In the genomic region with DNA sequence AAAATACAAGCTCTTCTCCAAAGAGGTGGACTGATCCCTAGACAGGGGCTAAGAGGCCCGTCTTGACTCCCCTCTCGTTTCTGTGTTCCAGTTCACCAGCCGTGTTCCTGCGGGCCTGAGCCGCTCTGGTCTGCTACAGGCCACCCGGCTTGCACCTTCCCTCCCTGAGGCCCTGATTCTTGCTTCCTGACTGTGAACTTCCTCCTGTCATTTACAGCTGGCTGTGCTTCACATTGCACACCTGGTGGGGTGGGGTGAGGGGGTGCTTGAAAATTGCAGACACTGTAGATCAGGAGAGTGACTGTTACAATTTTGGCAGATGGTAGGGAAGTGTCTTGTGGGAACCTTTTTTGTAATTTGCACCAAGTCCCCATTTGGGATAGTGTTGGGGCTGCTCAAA, we compare ENCODE assay signal across 23 cellular contexts.
A peak's percentile ranks its signal among the peaks of the same experiment; 100 is the strongest.
DNase-seq lines count a peak whose midpoint lies in the region; ATAC-seq and TF ChIP-seq lines count a peak whose summit lies in the region.
"Had no signal": no experiment of that assay in that cellular context is flagged by ENCODE, and none has a peak within 500 bp of the region (broad histone marks: within the 10 kb centered on the region; RNA-seq: fewer than 3 reads in every experiment).

No MANE protein-coding gene starts in this region.

- TF ChIP-seq CTCF in SU-DHL-6 (IDR thresholded peaks at IDR 0.05; ENCODE audit: insufficient read depth, low read length, poor library complexity, severe bottlenecking): no peak

- H3K9me3 ChIP-seq in BLaER1 treated with 17β-estradiol and CSF1 and Interleukin-3, amounts not matched to agents 10 nM and 100 nM (replicated peaks in 1 of 11): peaks cover 19 to 37% (median 31%) of the 10 kb centered on the region in 11 experiments
- peaks cover 6% of the 10 kb centered on the region; the same call in 1 of the 2 replicates for H3K9me3 ChIP-seq in SU-DHL-6 (ENCODE audit: insufficient read depth, low read length)
- H3K9me3 ChIP-seq: BE2C had no signal

- peaks cover 9% of the 10 kb centered on the region for H3F3A ChIP-seq in SU-DHL-6 (ENCODE audit: insufficient read depth)

- H3K36me3 ChIP-seq in BLaER1 treated with 17β-estradiol and CSF1 and Interleukin-3, amounts not matched to agents 10 nM and 100 nM: no peaks in the 10 kb centered on the region
- no peaks in the 10 kb centered on the region; the same call in 1 of the 2 replicates for H3K36me3 ChIP-seq in SU-DHL-6 (ENCODE audit: low read length)
- H3K36me3 ChIP-seq: BE2C had no signal

- H3K4me1 ChIP-seq in BLaER1 treated with 17β-estradiol and CSF1 and Interleukin-3, amounts not matched to agents 10 nM and 100 nM: peaks cover 0 to 81% (median 50%) of the 10 kb centered on the region in 10 experiments; a peak in 15 of 20 replicates
- H3K4me1 ChIP-seq: A549, BE2C had no signal

- peak overlapping the region in 5 of 6 donors; percentile 46 to 85 (median 75) for H3K27ac Mint-ChIP-seq in naive B cell
- H3K27ac Mint-ChIP-seq: CD4-positive, alpha-beta T cell had no signal

- H3K4me3 Mint-ChIP-seq in naive B cell: peak overlapping the region in 6 of 8 donors; percentile 9 to 65 (median 22)
- H3K4me3 Mint-ChIP-seq: CD4-positive, alpha-beta T cell had no signal

- H3K27ac ChIP-seq in BLaER1 treated with 17β-estradiol and CSF1 and Interleukin-3, amounts not matched to agents 10 nM and 100 nM: no peak overlapping the region
- peak overlapping the region; percentile 61 for H3K27ac ChIP-seq in SU-DHL-6 (ENCODE audit: low read depth, low read length)
- H3K27ac ChIP-seq: A549, HL-60 had no signal

- peaks cover 0 to 1% (median under 1%) of the 10 kb centered on the region in 3 donors for H3K27me3 Mint-ChIP-seq in naive B cell

- H3K9me3 Mint-ChIP-seq in naive B cell: peaks cover 0 to 5% (median 0%) of the 10 kb centered on the region in 7 donors
- H3K9me3 Mint-ChIP-seq: CD4-positive, alpha-beta T cell had no signal

- H3K36me3 Mint-ChIP-seq in naive B cell: no peaks in the 10 kb centered on the region

- no peak overlapping the region for H3K4me3 ChIP-seq in BLaER1 treated with 17β-estradiol and CSF1 and Interleukin-3, amounts not matched to agents 10 nM and 100 nM
- no peak overlapping the region for H3K4me3 ChIP-seq in SU-DHL-6 (ENCODE audit: insufficient read depth, low read length, poor library complexity, severe bottlenecking)
- H3K4me3 ChIP-seq: A549, GM12878, K562 had no signal

- H3K9me2 ChIP-seq in SU-DHL-6 (replicated peaks; ENCODE audit: insufficient read depth, low read length): no peaks in the 10 kb centered on the region

- H3K79me2 ChIP-seq in SU-DHL-6 (ENCODE audit: insufficient read depth, low read length): no peaks in the 10 kb centered on the region

- H3K4me2 ChIP-seq in BLaER1 treated with 17β-estradiol and CSF1 and Interleukin-3, amounts not matched to agents 10 nM and 100 nM: peak overlapping the region in 8 of 11 experiments; percentile 22 to 67 (median 56); a peak in 14 of 22 replicates
- H3K4me2 ChIP-seq in SU-DHL-6 (ENCODE audit: low read depth, low read length, poor library complexity, severe bottlenecking): peak overlapping the region; percentile 38
- H3K4me2 ChIP-seq: A549 had no signal

- DNase-seq in naive B cell (no peak), DMS79 treated with DMSO at 0.1 percent for 48 hours (lab: John Stamatoyannopoulos, UW) (no peak)
- DNase-seq: BE2C; CD4-positive, alpha-beta T cell; COR-L47; DMS79; MM.1S; NCI-H1092; NCI-H1436; NCI-H1930; NCI-H524; NCI-H82; Right ventricle myocardium superior had no signal

- ATAC-seq in HG03432 (IDR thresholded peaks at IDR 0.05; ENCODE audit: unreplicated experiment): peak; percentile 58
- ATAC-seq in naive B cell (ENCODE audit: low read depth in 2 of 2): peak in 1 of 2 donors; percentile 21
- ATAC-seq in GM19397 (IDR thresholded peaks at IDR 0.05; ENCODE audit: unreplicated experiment): no peak
- no peak for ATAC-seq in HG03095 (IDR thresholded peaks at IDR 0.05; ENCODE audit: unreplicated experiment)
- ATAC-seq: A549, GM12878, HepG2, K562 had no signal

- H2AFZ ChIP-seq in SU-DHL-6 (ENCODE audit: low read depth, low read length, severe bottlenecking): peak overlapping the region; percentile 15

- H3K4me1 Mint-ChIP-seq in naive B cell: peaks cover 18 to 37% (median 25%) of the 10 kb centered on the region in 3 donors

- H3K27me3 ChIP-seq in BLaER1 treated with 17β-estradiol and CSF1 and Interleukin-3, amounts not matched to agents 10 nM and 100 nM: no peaks in the 10 kb centered on the region
- no peaks in the 10 kb centered on the region for H3K27me3 ChIP-seq in SU-DHL-6 (ENCODE audit: low read length)
- H3K27me3 ChIP-seq: BE2C had no signal

- H4K20me1 ChIP-seq in BLaER1 treated with 17β-estradiol and CSF1 and Interleukin-3, amounts not matched to agents 10 nM and 100 nM: no peaks in the 10 kb centered on the region
- no peaks in the 10 kb centered on the region for H4K20me1 ChIP-seq in SU-DHL-6 (ENCODE audit: low read depth, low read length)

- H3K9ac ChIP-seq in BLaER1 treated with 17β-estradiol and CSF1 and Interleukin-3, amounts not matched to agents 10 nM and 100 nM: no peak overlapping the region
- peak overlapping the region; percentile 4; the same call in 1 of the 2 replicates for H3K9ac ChIP-seq in SU-DHL-6 (ENCODE audit: low read length)
